In the genomic region with DNA sequence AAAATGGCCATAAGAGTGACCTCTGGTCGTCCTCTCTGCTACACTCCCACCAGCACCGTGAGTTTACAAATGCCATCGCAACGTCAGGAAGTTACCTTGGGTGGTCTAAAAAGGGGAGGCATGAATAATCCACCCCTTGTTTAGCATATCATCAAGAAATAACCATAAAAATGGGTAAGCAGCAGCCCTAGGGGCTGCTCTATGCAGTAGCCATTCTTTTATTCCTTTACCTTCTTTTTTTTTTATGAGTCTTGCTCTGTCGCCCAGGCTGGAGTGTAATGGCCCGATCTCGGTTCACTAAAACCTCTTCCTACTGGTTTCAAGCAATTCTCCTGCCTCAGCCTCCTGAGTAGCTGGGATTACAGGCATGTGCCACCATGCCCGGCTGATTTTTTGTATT, we compare ENCODE assay signal across 8 cellular contexts. TPM values are rescaled to one million over a fixed set of nuclear protein-coding genes. Genes with fewer than 3 reads are reported as not detected.
A peak's percentile ranks its signal among the peaks of the same experiment; 100 is the strongest.
DNase-seq lines count a peak whose midpoint lies in the region; ATAC-seq and TF ChIP-seq lines count a peak whose summit lies in the region.
"Not testable (repeated sequence)": the region's sequence is repeated elsewhere in the genome, so short reads cannot be mapped to it uniquely, and the experiment has no call there.
"Had no signal": no experiment of that assay in that cellular context is flagged by ENCODE, and none has a peak within 500 bp of the region (broad histone marks: within the 10 kb centered on the region; RNA-seq: fewer than 3 reads in every experiment).

No MANE protein-coding gene starts in this region.

- dilution Hi-C loops in IMR-90 (cut with HindIII; ENCODE audit: low sequenced_read_pairs, unreplicated experiment) = not testable (repeated sequence)

- H3K4me3 Mint-ChIP-seq in nephron = not testable (repeated sequence)

- H3K9me3 Mint-ChIP-seq in nephron = not testable (repeated sequence)

- not testable (repeated sequence) for H2BK15ac ChIP-seq in IMR-90 (ENCODE audit: low read depth, low read length)

- not testable (repeated sequence) for TF ChIP-seq POLR2A in IMR-90 (IDR thresholded peaks at IDR 0.05; ENCODE audit: low read depth, low read length); esophagus squamous epithelium (IDR thresholded peaks at IDR 0.05); thyroid gland (IDR thresholded peaks at IDR 0.05)

- H3K36me3 ChIP-seq in IMR-90 (ENCODE audit: control insufficient read depth, insufficient read depth, low read length) (peaks cover 13% of the 10 kb centered on the region), esophagus squamous epithelium (peaks cover 0 to 15% (median 4%) of the 10 kb centered on the region in 3 donors)
- H3K36me3 ChIP-seq in ascending aorta; skeletal muscle satellite cell (ENCODE audit: insufficient read depth, low read length); thyroid gland: not testable (repeated sequence)

- not testable (repeated sequence) for H3K4me2 ChIP-seq in IMR-90 (ENCODE audit: low read depth, low read length)
- peak overlapping the region; percentile 80 for H3K4me2 ChIP-seq in skeletal muscle satellite cell (ENCODE audit: low read length)

- H3K4me3 ChIP-seq in IMR-90 (ENCODE audit: insufficient read depth, low read depth, low read length); ascending aorta; right cardiac atrium (ENCODE audit: low read length); skeletal muscle satellite cell (ENCODE audit: low read length); thyroid gland (replicated peaks in 1 of 3): not testable (repeated sequence)
- H3K4me3 ChIP-seq in esophagus squamous epithelium = peak overlapping the region in 1 of 4 donors; percentile 38

- H4K8ac ChIP-seq in IMR-90 (ENCODE audit: low read depth in 2 of 2, low read length in 2 of 2) = not testable (repeated sequence)

- H4K91ac ChIP-seq in IMR-90 (ENCODE audit: insufficient read depth, low read depth, low read length) = not testable (repeated sequence)

- not testable (repeated sequence) for H4K5ac ChIP-seq in IMR-90 (ENCODE audit: low read depth, low read length)

- not testable (repeated sequence) for TF ChIP-seq RAD21 in IMR-90 (IDR thresholded peaks at IDR 0.05; ENCODE audit: low read length)

- H2BK5ac ChIP-seq in IMR-90 (ENCODE audit: low read depth, low read length, poor library complexity, severe bottlenecking) = not testable (repeated sequence)

- H3K9me1 ChIP-seq in IMR-90 (ENCODE audit: insufficient read depth, low read length) = peaks cover 17% of the 10 kb centered on the region

- not testable (repeated sequence) for H3K36me3 Mint-ChIP-seq in nephron (ENCODE audit: low read depth)

- H3K9ac ChIP-seq in IMR-90 (ENCODE audit: low read depth, low read length); skeletal muscle satellite cell (ENCODE audit: low read depth, low read length): not testable (repeated sequence)

- not testable (repeated sequence) for BruUV-seq in IMR-90 (replicated peaks; lab: Mats Ljungman, UMichigan)

- H3K4ac ChIP-seq in IMR-90 (ENCODE audit: low read depth, low read length) = peak overlapping the region; percentile 53; the same call in 1 of the 2 replicates

- intact Hi-C loops in IMR-90 (cut with micrococcal nuclease); esophagus squamous epithelium (cut with DNase I); right cardiac atrium (cut with DNase I); thyroid gland (cut with DNase I): not testable (repeated sequence)
- intact Hi-C loops in ascending aorta (cut with DNase I) = loop anchor here (2.0 to 5.0 kb wide), 2 partner anchors 37 to 46 kb away; no protein-coding TSS in a partner anchor

- not testable (repeated sequence) for H2AFZ ChIP-seq in IMR-90 (replicated peaks; ENCODE audit: low read length, poor library complexity)

- peak overlapping the region in 2 of 3 experiments; percentile 36 to 46 for H3K27ac Mint-ChIP-seq in nephron

- peaks cover 12% of the 10 kb centered on the region for H3K4me1 ChIP-seq in IMR-90 (ENCODE audit: control insufficient read depth, insufficient read depth, low read length)
- H3K4me1 ChIP-seq in ascending aorta = peaks cover 17 to 46% of the 10 kb centered on the region in 2 donors
- peaks cover 26 to 75% (median 45%) of the 10 kb centered on the region in 3 donors for H3K4me1 ChIP-seq in esophagus squamous epithelium
- H3K4me1 ChIP-seq in right cardiac atrium (ENCODE audit: control insufficient read depth, insufficient read depth, low read length) = peaks cover 30% of the 10 kb centered on the region
- H3K4me1 ChIP-seq in skeletal muscle satellite cell (ENCODE audit: control insufficient read depth, insufficient read depth, low read length) = peaks cover 26% of the 10 kb centered on the region
- H3K4me1 ChIP-seq in thyroid gland = peaks cover 0 to 13% of the 10 kb centered on the region in 2 donors

- H3K14ac ChIP-seq in IMR-90 (replicated peaks; ENCODE audit: low read depth, low read length) = not testable (repeated sequence)

- not testable (repeated sequence) for ATAC-seq in IMR-90 (ENCODE audit: low read depth); right cardiac atrium

- in situ Hi-C loops in IMR-90 (cut with MboI; ENCODE audit: low sequenced_read_pairs) = not testable (repeated sequence)

- not testable (repeated sequence) for H3K18ac ChIP-seq in IMR-90 (ENCODE audit: low read depth, low read length)

- POLR2A ChIA-PET in IMR-90 (lab: Charles Lee; ENCODE audit: unreplicated experiment) = not testable (repeated sequence)

- WGBS in IMR-90 (ENCODE audit: extremely low coverage in 2 of 2, insufficient read length in 1 of 2), 2 experiments = 100% methylated on average over 1 of the region's 8 CpGs; no CpG with 5 or more reads in 1 of the 2 experiments
- 42 to 45% methylated on average over 8 of the region's 8 CpGs for WGBS in esophagus squamous epithelium, 2 donors
- 57% methylated on average over 8 of the region's 8 CpGs for WGBS in right cardiac atrium
- WGBS in thyroid gland, 2 donors = 72 to 77% methylated on average over 8 of the region's 8 CpGs

- H3K9me3 ChIP-seq in IMR-90 (ENCODE audit: control insufficient read depth, insufficient read depth, low read length); ascending aorta; esophagus squamous epithelium; right cardiac atrium (ENCODE audit: control insufficient read depth, low read length); skeletal muscle satellite cell (replicated peaks; ENCODE audit: low read length); thyroid gland: not testable (repeated sequence)

- H4K20me1 ChIP-seq in IMR-90 (ENCODE audit: insufficient read depth, low read length) = not testable (repeated sequence)

- not testable (repeated sequence) for H2AK5ac ChIP-seq in IMR-90 (ENCODE audit: low read depth, low read length)

- H3K56ac ChIP-seq in IMR-90 (ENCODE audit: extremely low read depth, insufficient read depth, low read length) = not testable (repeated sequence)

- TF ChIP-seq CTCF in IMR-90 (conservative IDR thresholded peaks at IDR 0.05; ENCODE audit: low read depth, low read length); ascending aorta (IDR thresholded peaks at IDR 0.05); esophagus squamous epithelium (IDR thresholded peaks at IDR 0.05); nephron (IDR thresholded peaks at IDR 0.05; ENCODE audit: unreplicated experiment in 3 of 3); thyroid gland (IDR thresholded peaks at IDR 0.05): not testable (repeated sequence)

- not testable (repeated sequence) for H3K27ac ChIP-seq in IMR-90 (ENCODE audit: insufficient read depth, low read length)
- H3K27ac ChIP-seq in ascending aorta (peak overlapping the region; percentile 92 to 93), esophagus squamous epithelium (peak overlapping the region; percentile 66 to 89 (median 87)), right cardiac atrium (ENCODE audit: low read length) (peak overlapping the region; percentile 90), thyroid gland (peak overlapping the region in 2 of 3 donors; percentile 17 to 50)

- H3K23ac ChIP-seq in IMR-90 (ENCODE audit: low read depth, low read length) = not testable (repeated sequence)

- H3K79me1 ChIP-seq in IMR-90 (ENCODE audit: low read depth in 1 of 2, low read length in 2 of 2) = peaks cover 27 to 62% of the 10 kb centered on the region in 2 experiments

- not testable (repeated sequence) for H3K27me3 ChIP-seq in IMR-90 (ENCODE audit: control insufficient read depth, insufficient read depth, low read length); ascending aorta; esophagus squamous epithelium; right cardiac atrium (ENCODE audit: control insufficient read depth, insufficient read depth); skeletal muscle satellite cell (ENCODE audit: control insufficient read depth, insufficient read depth, low read length); thyroid gland

- H2BK20ac ChIP-seq in IMR-90 (ENCODE audit: low read depth, low read length) = not testable (repeated sequence)

- not testable (repeated sequence) for DNase-seq in IMR-90; ascending aorta (ENCODE audit: low spot score in 2 of 2); esophagus squamous epithelium (lab: John Stamatoyannopoulos, UW); thyroid gland
- peak in 1 of 3 donors; percentile 1 for DNase-seq in right cardiac atrium

- not testable (repeated sequence) for H2BK120ac ChIP-seq in IMR-90 (ENCODE audit: low read depth, low read length)

- peaks cover 19% of the 10 kb centered on the region for H3K4me1 Mint-ChIP-seq in nephron

- peaks cover 12% of the 10 kb centered on the region for H3K27me3 Mint-ChIP-seq in nephron (ENCODE audit: low read depth)

- H2AK9ac ChIP-seq in IMR-90 (replicated peaks; ENCODE audit: low read depth, low read length, poor library complexity) = not testable (repeated sequence)

- CTCF ChIA-PET in IMR-90 (lab: Yijun Ruan, JAX) = not testable (repeated sequence)

RNA-seq across cellular contexts. Expression of gene A4GALT, which starts 21.8 kb away (rescaled TPM):
- 1.6 and 1.9 TPM in 2 replicates for total RNA-seq in IMR-90 (2012; rRNA removed)
- 6.1 and 6.3 TPM in 2 replicates for polyA plus RNA-seq in IMR-90 (2012; rRNA removed)
- polyA plus RNA-seq in IMR-90 (2012; cell fraction: cytosol; rRNA removed) = 3.4 and 8.7 TPM in 2 replicates
- polyA plus RNA-seq in IMR-90 (2012; cell fraction: nucleus; rRNA removed; ENCODE audit: low replicate concordance) = 3.6 and 6.1 TPM in 2 replicates
- total RNA-seq in ascending aorta = 85.1 TPM
- total RNA-seq in esophagus squamous epithelium = 10 to 100 TPM; 13.9 to 22.0 (median 17.6) TPM
- total RNA-seq in right cardiac atrium = 100 to 1,000 TPM in 1 of 4 donors, 10 to 100 TPM in 3; 74.3 to 103 (median 86.8) TPM
- 66.3 TPM for polyA plus RNA-seq in right cardiac atrium
- 24.3 and 26.6 TPM in 2 replicates for total RNA-seq in skeletal muscle satellite cell (2012; rRNA removed)
- total RNA-seq in thyroid gland = 10 to 100 TPM; 12.6 to 23.9 (median 18.0) TPM

RNA-seq across cellular contexts. Expression of gene CYB5R3, which starts 49.7 kb away (rescaled TPM):
- 37.5 and 44.1 TPM in 2 replicates for total RNA-seq in IMR-90 (2012; rRNA removed)
- 362 and 405 TPM in 2 replicates for polyA plus RNA-seq in IMR-90 (2012; rRNA removed)
- polyA plus RNA-seq in IMR-90 (2012; cell fraction: cytosol; rRNA removed) = 217 and 450 TPM in 2 replicates
- 98.1 and 215 TPM in 2 replicates for polyA plus RNA-seq in IMR-90 (2012; cell fraction: nucleus; rRNA removed; ENCODE audit: low replicate concordance)
- 455 TPM for total RNA-seq in ascending aorta
- 10 to 100 TPM; 49.5 to 81.6 (median 71.7) TPM for total RNA-seq in esophagus squamous epithelium
- 100 to 1,000 TPM; 343 to 487 (median 377) TPM for total RNA-seq in right cardiac atrium
- polyA plus RNA-seq in right cardiac atrium = 322 TPM
- 56.8 and 86.9 TPM in 2 replicates for total RNA-seq in skeletal muscle satellite cell (2012; rRNA removed)
- total RNA-seq in thyroid gland = 100 to 1,000 TPM in 1 of 4 donors, 10 to 100 TPM in 3; 52.6 to 120 (median 75.5) TPM

RNA-seq across cellular contexts. Expression of gene ATP5MGL, which starts 58.5 kb away (rescaled TPM):
- total RNA-seq in IMR-90 (2012; rRNA removed) (0.18 TPM in 1 of 2 replicates, not detected in the other), ascending aorta (not detected), esophagus squamous epithelium (under 1 TPM in 1 of 4 donors, not detected in 3; 0.76 TPM), right cardiac atrium (1 to 10 TPM in 1 of 4 donors, under 1 TPM in 2, not detected in 1; 0.40 to 1.1 (median 0.47) TPM), thyroid gland (not detected)
- polyA plus RNA-seq in IMR-90 (2012; rRNA removed) (not detected in 2 replicates), right cardiac atrium (0.16 TPM)
- polyA plus RNA-seq in IMR-90 (2012; cell fraction: cytosol; rRNA removed) = not detected in 2 replicates
- polyA plus RNA-seq in IMR-90 (2012; cell fraction: nucleus; rRNA removed; ENCODE audit: low replicate concordance) = 0.10 TPM in 1 of 2 replicates, not detected in the other
- total RNA-seq in skeletal muscle satellite cell (2012; rRNA removed) = 0.22 and 1.3 TPM in 2 replicates
- total RNA-seq: Daoy had no signal
